In genomic region chr16:50209548-50210265, GRCh38 we compare ENCODE assay signal across 8 cellular contexts. TPM values are rescaled to one million over a fixed set of nuclear protein-coding genes. Genes with fewer than 3 reads are reported as not detected.
DNase-seq lines count a peak whose midpoint lies in the region; ATAC-seq and TF ChIP-seq lines count a peak whose summit lies in the region.

No MANE protein-coding gene starts in this region.

- peaks cover 27 to 41% (median 36%) of the 10 kb centered on the region in 4 donors for H3K4me1 ChIP-seq in upper lobe of left lung

- no peak for DNase-seq in activated naive CD4-positive, alpha-beta T cell (lab: John Stamatoyannopoulos, UW)
- no peak for DNase-seq in activated CD4-positive, alpha-beta memory T cell treated with anti-CD3 and anti-CD28 coated beads, Interleukin-2, amount 10 ng/mL, durations not matched to agents 7 days and 5 days
- DNase-seq in memory B cell (ENCODE audit: low spot score in 2 of 2) (no peak), upper lobe of left lung (no peak), Right ventricle myocardium inferior (ENCODE audit: missing footprints) (no peak)
- no peak for DNase-seq in stimulated activated CD4-positive, alpha-beta T cell treated with anti-CD3 and anti-CD28 coated beads, Interleukin-4, amount 100 ng/mL, for 1 hour

- peak overlapping the region; percentile 81 for H3K27ac Mint-ChIP-seq in activated naive CD4-positive, alpha-beta T cell treated with anti-CD3 and anti-CD28 coated beads, Interleukin-2, amount 50 U/mL, for 24 hours
- H3K27ac Mint-ChIP-seq in activated CD4-positive, alpha-beta memory T cell treated with anti-CD3 and anti-CD28 coated beads, Interleukin-2, amount 10 ng/mL, durations not matched to agents 7 days and 5 days: peak overlapping the region; percentile 4
- peak overlapping the region; percentile 56 for H3K27ac Mint-ChIP-seq in memory B cell

- peaks cover 0 to 25% (median 6%) of the 10 kb centered on the region in 4 donors for H3K36me3 ChIP-seq in upper lobe of left lung

- no peaks in the 10 kb centered on the region for H3K9me3 ChIP-seq in upper lobe of left lung

- H3K27ac ChIP-seq in upper lobe of left lung: peak overlapping the region in 3 of 4 donors; percentile 5 to 44 (median 32)

- no peak for TF ChIP-seq CTCF in upper lobe of left lung (IDR thresholded peaks at IDR 0.05)

- no peaks in the 10 kb centered on the region for H3K9me3 Mint-ChIP-seq in activated naive CD4-positive, alpha-beta T cell treated with anti-CD3 and anti-CD28 coated beads, Interleukin-2, amount 50 U/mL, for 24 hours
- no peaks in the 10 kb centered on the region for H3K9me3 Mint-ChIP-seq in activated CD4-positive, alpha-beta memory T cell treated with anti-CD3 and anti-CD28 coated beads, Interleukin-2, amount 10 ng/mL, durations not matched to agents 7 days and 5 days
- H3K9me3 Mint-ChIP-seq in memory B cell: no peaks in the 10 kb centered on the region

- H3K4me3 Mint-ChIP-seq in activated naive CD4-positive, alpha-beta T cell treated with anti-CD3 and anti-CD28 coated beads, Interleukin-2, amount 50 U/mL, for 24 hours: no peak overlapping the region
- no peak overlapping the region for H3K4me3 Mint-ChIP-seq in activated CD4-positive, alpha-beta memory T cell treated with anti-CD3 and anti-CD28 coated beads, Interleukin-2, amount 10 ng/mL, durations not matched to agents 7 days and 5 days
- H3K4me3 Mint-ChIP-seq in memory B cell: no peak overlapping the region

- TF ChIP-seq POLR2A in upper lobe of left lung (IDR thresholded peaks at IDR 0.05): no peak

- WGBS in upper lobe of left lung, 2 donors: 49 to 72% methylated on average over 6 to 7 of the region's 7 CpGs

- intact Hi-C loops in Right ventricle myocardium inferior (cut with DNase I): loop anchor here (2.0 to 10.0 kb wide), 4 partner anchors 57 to 595 kb away; partner anchors contain the start of gene TENT4B

- no peaks in the 10 kb centered on the region for H3K27me3 Mint-ChIP-seq in activated naive CD4-positive, alpha-beta T cell treated with anti-CD3 and anti-CD28 coated beads, Interleukin-2, amount 50 U/mL, for 24 hours
- H3K27me3 Mint-ChIP-seq in activated CD4-positive, alpha-beta memory T cell treated with anti-CD3 and anti-CD28 coated beads, Interleukin-2, amount 10 ng/mL, durations not matched to agents 7 days and 5 days: no peaks in the 10 kb centered on the region
- no peaks in the 10 kb centered on the region for H3K27me3 Mint-ChIP-seq in memory B cell

- POLR2A ChIA-PET in activated CD4-positive, alpha-beta memory T cell treated with anti-CD3 and anti-CD28 coated beads, Interleukin-2, amount 10 ng/mL, durations not matched to agents 7 days and 5 days (lab: Charles Lee): interaction anchor here (1.0 to 3.4 kb wide), 5 partner anchors 54 to 184 kb away, joined by 5 to 26 read pairs (median 9); partner anchors contain the start of genes CNEP1R1 and HEATR3

- CTCF ChIA-PET in activated CD4-positive, alpha-beta memory T cell treated with anti-CD3 and anti-CD28 coated beads, Interleukin-2, amount 10 ng/mL, durations not matched to agents 7 days and 5 days (lab: Charles Lee): interaction anchor here (0.5 to 8.5 kb wide), 42 partner anchors 11 to 597 kb away, joined by 3 to 191 read pairs (median 4); partner anchors contain the start of genes CNEP1R1 and HEATR3

- H3K36me3 Mint-ChIP-seq in activated naive CD4-positive, alpha-beta T cell treated with anti-CD3 and anti-CD28 coated beads, Interleukin-2, amount 50 U/mL, for 24 hours: no peaks in the 10 kb centered on the region
- H3K36me3 Mint-ChIP-seq in activated CD4-positive, alpha-beta memory T cell treated with anti-CD3 and anti-CD28 coated beads, Interleukin-2, amount 10 ng/mL, durations not matched to agents 7 days and 5 days (ENCODE audit: low read depth): peaks cover 17% of the 10 kb centered on the region
- H3K36me3 Mint-ChIP-seq in memory B cell: peaks cover 2% of the 10 kb centered on the region

- no peak for TF ChIP-seq EP300 in upper lobe of left lung (IDR thresholded peaks at IDR 0.05)

- no peak overlapping the region for H3K4me3 ChIP-seq in upper lobe of left lung

- peaks cover 50% of the 10 kb centered on the region for H3K4me1 Mint-ChIP-seq in activated naive CD4-positive, alpha-beta T cell treated with anti-CD3 and anti-CD28 coated beads, Interleukin-2, amount 50 U/mL, for 24 hours
- H3K4me1 Mint-ChIP-seq in activated CD4-positive, alpha-beta memory T cell treated with anti-CD3 and anti-CD28 coated beads, Interleukin-2, amount 10 ng/mL, durations not matched to agents 7 days and 5 days: peaks cover 29% of the 10 kb centered on the region
- H3K4me1 Mint-ChIP-seq in memory B cell: peaks cover 22% of the 10 kb centered on the region

- H3K27me3 ChIP-seq in upper lobe of left lung: no peaks in the 10 kb centered on the region

- ATAC-seq in memory B cell (ENCODE audit: low read depth): peak; percentile 63
- peak; percentile 17 to 63 for ATAC-seq in upper lobe of left lung (ENCODE audit: low FRiP score in 2 of 2)
- no peak for ATAC-seq in GM18861 (IDR thresholded peaks at IDR 0.05; ENCODE audit: unreplicated experiment)
- no peak for ATAC-seq in Right ventricle myocardium inferior

RNA-seq across cellular contexts. Expression of gene TENT4B, which starts 56.6 kb away (rescaled TPM):
- 10 to 100 TPM; 17.5 to 18.0 TPM for total RNA-seq in activated CD4-positive, alpha-beta memory T cell treated with anti-CD3 and anti-CD28 coated beads, Interleukin-2, amount 10 ng/mL, durations not matched to agents 7 days and 5 days
- total RNA-seq in upper lobe of left lung (10 to 100 TPM in 3 of 6 donors, 1 to 10 TPM in 3; 7.2 to 19.2 (median 10.6) TPM), Right ventricle myocardium inferior (7.8 TPM)

RNA-seq across cellular contexts. Expression of gene ADCY7, which starts 56.6 kb away (rescaled TPM):
- 100 to 1,000 TPM; 266 to 270 TPM for total RNA-seq in activated CD4-positive, alpha-beta memory T cell treated with anti-CD3 and anti-CD28 coated beads, Interleukin-2, amount 10 ng/mL, durations not matched to agents 7 days and 5 days
- total RNA-seq in upper lobe of left lung: 100 to 1,000 TPM in 3 of 6 donors, 10 to 100 TPM in 3; 46.9 to 177 (median 101) TPM
- 11.7 TPM for total RNA-seq in Right ventricle myocardium inferior

Comparison
In these comparisons a context has a peak if more than half of its experiments do, and no peak if none do; other contexts are left out.
1. H3K27ac Mint-ChIP-seq: peak in every context shown above with its lines; median percentile 81 in activated naive CD4-positive, alpha-beta T cell treated with anti-CD3 and anti-CD28 coated beads, Interleukin-2, amount 50 U/mL, for 24 hours; 56 in memory B cell; 4 in activated CD4-positive, alpha-beta memory T cell treated with anti-CD3 and anti-CD28 coated beads, Interleukin-2, amount 10 ng/mL, durations not matched to agents 7 days and 5 days.
2. ATAC-seq: peak in memory B cell (single experiment) and upper lobe of left lung (2 of 2); none in GM18861 (single experiment) and Right ventricle myocardium inferior (single experiment).